2 cellular contexts compared by ENCODE assay signal in the genomic region with DNA sequence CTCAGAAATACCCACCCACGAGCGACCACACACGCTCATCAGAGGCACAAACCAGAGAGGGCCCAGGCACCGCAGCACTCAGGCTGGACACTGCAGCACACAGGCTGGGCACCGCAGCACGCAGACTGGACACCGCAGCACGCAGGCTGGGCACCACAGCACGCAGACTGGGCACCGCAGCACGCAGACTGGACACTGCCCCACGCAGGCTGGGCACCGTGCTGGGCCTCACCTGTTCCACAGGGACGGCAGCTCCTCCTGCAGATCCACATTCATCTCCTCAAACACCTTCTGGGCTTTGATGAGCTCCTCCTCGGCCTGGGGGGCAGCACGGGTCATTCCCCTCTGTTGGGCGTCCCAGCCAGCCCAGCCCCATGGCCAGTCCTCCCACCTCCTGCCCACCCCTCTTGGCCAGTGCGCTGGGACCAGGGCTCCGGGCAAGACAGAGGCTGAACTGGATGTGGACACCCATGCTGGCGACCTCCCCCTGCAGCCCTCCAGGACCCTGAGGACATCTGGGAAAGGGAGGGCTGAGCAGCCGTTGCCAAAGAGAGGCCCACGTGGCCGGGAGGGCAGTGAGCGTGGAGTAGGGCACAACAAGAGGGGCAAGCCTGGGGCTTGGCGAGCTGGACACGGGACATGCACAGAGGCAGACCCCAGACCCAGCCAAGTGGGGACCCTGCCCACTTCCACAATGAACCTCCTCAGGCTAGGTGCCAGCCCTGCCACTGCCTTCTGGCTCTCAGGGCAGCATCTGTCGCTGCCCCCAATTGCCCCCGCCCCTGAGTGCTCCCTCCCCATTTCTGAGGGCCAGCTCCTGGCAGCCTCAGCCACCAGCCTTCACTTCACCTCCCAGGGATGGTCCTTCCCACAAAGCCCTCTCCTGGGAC.
TF ChIP-seq lines count a peak whose summit lies in the region.

No MANE protein-coding gene starts in this region.

TF ChIP-seq in SK-N-SH, 30 proteins besides CTCF, POLR2A, EP300 and RAD21 (continued from another document):
- no peak for TF ChIP-seq NRF1 (IDR thresholded peaks at IDR 0.05; ENCODE audit: low read depth, low read length)
- TF ChIP-seq FOXM1 (IDR thresholded peaks at IDR 0.05; ENCODE audit: low read depth) = no peak
TF ChIP-seq in SK-N-SH: peak in this region for 0.

TF ChIP-seq in SK-N-SH treated with all-trans-retinoic acid at 6 μM for 48 hours, 23 proteins besides CTCF, POLR2A, EP300 and RAD21:
- TF ChIP-seq, protein P1, sequence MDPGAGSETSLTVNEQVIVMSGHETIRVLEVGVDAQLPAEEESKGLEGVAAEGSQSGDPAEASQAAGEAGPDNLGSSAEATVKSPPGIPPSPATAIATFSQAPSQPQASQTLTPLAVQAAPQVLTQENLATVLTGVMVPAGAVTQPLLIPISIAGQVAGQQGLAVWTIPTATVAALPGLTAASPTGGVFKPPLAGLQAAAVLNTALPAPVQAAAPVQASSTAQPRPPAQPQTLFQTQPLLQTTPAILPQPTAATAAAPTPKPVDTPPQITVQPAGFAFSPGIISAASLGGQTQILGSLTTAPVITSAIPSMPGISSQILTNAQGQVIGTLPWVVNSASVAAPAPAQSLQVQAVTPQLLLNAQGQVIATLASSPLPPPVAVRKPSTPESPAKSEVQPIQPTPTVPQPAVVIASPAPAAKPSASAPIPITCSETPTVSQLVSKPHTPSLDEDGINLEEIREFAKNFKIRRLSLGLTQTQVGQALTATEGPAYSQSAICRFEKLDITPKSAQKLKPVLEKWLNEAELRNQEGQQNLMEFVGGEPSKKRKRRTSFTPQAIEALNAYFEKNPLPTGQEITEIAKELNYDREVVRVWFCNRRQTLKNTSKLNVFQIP (CRISPR knock-in tag; IDR thresholded peaks at IDR 0.05; ENCODE audit: borderline replicate concordance, low read depth) = no peak
- TF ChIP-seq ISL1 (CRISPR knock-in tag; IDR thresholded peaks at IDR 0.05) (no peak), TOX (CRISPR knock-in tag; IDR thresholded peaks at IDR 0.05; ENCODE audit: borderline replicate concordance) (no peak), ZFP3 (CRISPR knock-in tag; IDR thresholded peaks at IDR 0.05) (no peak), BACH2 (CRISPR knock-in tag; IDR thresholded peaks at IDR 0.05; ENCODE audit: borderline replicate concordance) (no peak), RARB (CRISPR knock-in tag; IDR thresholded peaks at IDR 0.05) (no peak)
- TF ChIP-seq, protein P2, sequence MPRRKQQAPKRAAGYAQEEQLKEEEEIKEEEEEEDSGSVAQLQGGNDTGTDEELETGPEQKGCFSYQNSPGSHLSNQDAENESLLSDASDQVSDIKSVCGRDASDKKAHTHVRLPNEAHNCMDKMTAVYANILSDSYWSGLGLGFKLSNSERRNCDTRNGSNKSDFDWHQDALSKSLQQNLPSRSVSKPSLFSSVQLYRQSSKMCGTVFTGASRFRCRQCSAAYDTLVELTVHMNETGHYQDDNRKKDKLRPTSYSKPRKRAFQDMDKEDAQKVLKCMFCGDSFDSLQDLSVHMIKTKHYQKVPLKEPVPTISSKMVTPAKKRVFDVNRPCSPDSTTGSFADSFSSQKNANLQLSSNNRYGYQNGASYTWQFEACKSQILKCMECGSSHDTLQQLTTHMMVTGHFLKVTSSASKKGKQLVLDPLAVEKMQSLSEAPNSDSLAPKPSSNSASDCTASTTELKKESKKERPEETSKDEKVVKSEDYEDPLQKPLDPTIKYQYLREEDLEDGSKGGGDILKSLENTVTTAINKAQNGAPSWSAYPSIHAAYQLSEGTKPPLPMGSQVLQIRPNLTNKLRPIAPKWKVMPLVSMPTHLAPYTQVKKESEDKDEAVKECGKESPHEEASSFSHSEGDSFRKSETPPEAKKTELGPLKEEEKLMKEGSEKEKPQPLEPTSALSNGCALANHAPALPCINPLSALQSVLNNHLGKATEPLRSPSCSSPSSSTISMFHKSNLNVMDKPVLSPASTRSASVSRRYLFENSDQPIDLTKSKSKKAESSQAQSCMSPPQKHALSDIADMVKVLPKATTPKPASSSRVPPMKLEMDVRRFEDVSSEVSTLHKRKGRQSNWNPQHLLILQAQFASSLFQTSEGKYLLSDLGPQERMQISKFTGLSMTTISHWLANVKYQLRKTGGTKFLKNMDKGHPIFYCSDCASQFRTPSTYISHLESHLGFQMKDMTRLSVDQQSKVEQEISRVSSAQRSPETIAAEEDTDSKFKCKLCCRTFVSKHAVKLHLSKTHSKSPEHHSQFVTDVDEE (CRISPR knock-in tag; IDR thresholded peaks at IDR 0.05) = no peak
